In the genomic region with DNA sequence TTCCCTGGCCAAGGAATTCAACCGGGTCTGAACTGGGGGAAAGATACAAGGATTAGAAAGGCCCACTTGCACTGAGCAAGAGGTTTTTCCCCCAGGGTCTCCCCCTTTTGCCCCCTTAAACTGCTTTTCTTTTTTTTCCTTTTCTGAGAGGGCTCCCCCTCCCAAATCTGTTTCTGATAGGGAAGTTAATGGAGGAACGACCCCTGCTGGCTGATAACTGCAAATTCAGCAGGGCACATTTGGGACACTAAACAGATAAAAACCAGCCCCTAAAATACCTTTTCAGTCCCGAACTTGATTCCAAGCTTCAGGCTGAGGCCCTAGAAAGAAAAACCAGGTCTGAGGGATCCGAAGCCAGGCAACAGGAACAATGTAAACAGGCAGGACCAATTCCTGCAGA, we compare ENCODE assay signal across 12 cellular contexts.
DNase-seq lines count a peak whose midpoint lies in the region; ATAC-seq and TF ChIP-seq lines count a peak whose summit lies in the region.
"Had no signal": no experiment of that assay in that cellular context is flagged by ENCODE, and none has a peak within 500 bp of the region (broad histone marks: within the 10 kb centered on the region; RNA-seq: fewer than 3 reads in every experiment).

No MANE protein-coding gene starts in this region.

- no peaks in the 10 kb centered on the region for H3K36me3 Mint-ChIP-seq in CD8-positive, alpha-beta T cell

- TF ChIP-seq CTCF in GM12875 (IDR thresholded peaks at IDR 0.05; ENCODE audit: borderline replicate concordance, insufficient read depth, low read depth, low read length), result peak; percentile 38; the same call in 1 of the 2 replicates
- no peak for TF ChIP-seq CTCF in CD8-positive, alpha-beta T cell (IDR thresholded peaks at IDR 0.05)

- H3K4me3 Mint-ChIP-seq in CD8-positive, alpha-beta T cell, result no peak overlapping the region

- no peaks in the 10 kb centered on the region for H3K27me3 Mint-ChIP-seq in CD8-positive, alpha-beta T cell (ENCODE audit: low read depth)

- H3K9me3 Mint-ChIP-seq in CD8-positive, alpha-beta T cell, result peaks cover 2% of the 10 kb centered on the region

- DNase-seq in A172 (ENCODE audit: low spot score), result peak; percentile 4
- peak; percentile 7 for DNase-seq in NCI-H460 (ENCODE audit: extremely low read depth, low read depth)
- DNase-seq in cerebellar cortex (ENCODE audit: low spot score), result peak; percentile 8
- DNase-seq in CD8-positive, alpha-beta T cell, result no peak
- DNase-seq in NCI-H2029 (lab: John Stamatoyannopoulos, UW), result no peak
- DNase-seq: activated CD4-positive, alpha-beta T cell treated with anti-CD3 and anti-CD28 coated beads for 4 hours; body of pancreas; GF-D8; NCI-H1417 treated with DMSO at 0.1 percent for 48 hours had no signal

- intact Hi-C loops in CD8-positive, alpha-beta T cell (cut with DNase I, micrococcal nuclease), result no loop called here

- no peak overlapping the region for H3K4me3 ChIP-seq in GM12875 (ENCODE audit: low read depth, low read length)
- H3K4me3 ChIP-seq in CD8-positive, alpha-beta T cell (ENCODE audit: low read depth, low read length), result no peak overlapping the region
- H3K4me3 ChIP-seq: body of pancreas had no signal

- H3K4me1 ChIP-seq in CD8-positive, alpha-beta T cell (ENCODE audit: insufficient read depth, low read length), result no peaks in the 10 kb centered on the region
- H3K4me1 ChIP-seq: body of pancreas had no signal

- POLR2A ChIA-PET in CD8-positive, alpha-beta T cell (lab: Charles Lee), result no interaction called here

- H3K36me3 ChIP-seq in CD8-positive, alpha-beta T cell (ENCODE audit: insufficient read depth, low read length), result no peaks in the 10 kb centered on the region

- no peak overlapping the region for H3K27ac ChIP-seq in CD8-positive, alpha-beta T cell (ENCODE audit: low read depth, low read length)
- H3K27ac ChIP-seq: body of pancreas had no signal

- H3K4me1 Mint-ChIP-seq in CD8-positive, alpha-beta T cell (ENCODE audit: low read depth), result no peaks in the 10 kb centered on the region

- ATAC-seq in CD8-positive, alpha-beta T cell, result no peak
- ATAC-seq in GM19467 (IDR thresholded peaks at IDR 0.05; ENCODE audit: unreplicated experiment), result no peak
- ATAC-seq in HG02763 (IDR thresholded peaks at IDR 0.05; ENCODE audit: unreplicated experiment), result no peak
- ATAC-seq: body of pancreas had no signal

- H3K9me3 ChIP-seq in CD8-positive, alpha-beta T cell (ENCODE audit: low read length), result no peaks in the 10 kb centered on the region

- H3K27me3 ChIP-seq in CD8-positive, alpha-beta T cell (ENCODE audit: insufficient read depth, low read length), result no peaks in the 10 kb centered on the region
- H3K27me3 ChIP-seq: body of pancreas had no signal

- H3K27ac Mint-ChIP-seq in CD8-positive, alpha-beta T cell, result no peak overlapping the region

- CTCF ChIA-PET in CD8-positive, alpha-beta T cell (lab: Charles Lee), result no interaction called here

Comparison
In these comparisons a context has a peak if more than half of its experiments do, and no peak if none do; other contexts are left out.
1. DNase-seq: peak in A172 (single experiment), NCI-H460 (single experiment) and cerebellar cortex (single experiment); none in CD8-positive, alpha-beta T cell (0 of 7) and NCI-H2029 (single experiment).